8 cellular contexts compared by ENCODE assay signal in genomic region chr14:36320210-36321003, GRCh38. TPM values are rescaled to one million over a fixed set of nuclear protein-coding genes. Genes with fewer than 3 reads are reported as not detected.
DNase-seq lines count a peak whose midpoint lies in the region; ATAC-seq and FAIRE-seq lines count a peak whose summit lies in the region.

Gene MBIP, minus strand, starts transcription at chr14:36320637. Its CDS starts 49 bp downstream, at chr14:36320588.

- H2AK5ac ChIP-seq in mesendoderm (ENCODE audit: low read length), result no peak within 1 kb of the TSS

- H2BK5ac ChIP-seq in mesendoderm (ENCODE audit: low read length), result peak within 1 kb of the TSS; percentile 33

- no peaks in the 10 kb centered on the region for H3K9me3 ChIP-seq in endocrine pancreas (ENCODE audit: control insufficient read depth, low read length)

- no peak within 1 kb of the TSS for H2BK120ac ChIP-seq in mesendoderm (ENCODE audit: low read depth, low read length)

- peaks cover 8% of the 10 kb centered on the region for H3K79me2 ChIP-seq in mesendoderm (ENCODE audit: control insufficient read depth, insufficient read depth, low read length)

- H3K23ac ChIP-seq in mesendoderm (ENCODE audit: low read length), result no peak within 1 kb of the TSS

- H3K4me2 ChIP-seq in mesendoderm (ENCODE audit: low read length), result peak within 1 kb of the TSS; percentile 53

- H3K79me1 ChIP-seq in mesendoderm (ENCODE audit: low read length), result no peaks in the 10 kb centered on the region

- no peak within 1 kb of the TSS for H2BK15ac ChIP-seq in mesendoderm (replicated peaks; ENCODE audit: low read depth)

- peak within 1 kb of the TSS; percentile 75 for H3K18ac ChIP-seq in mesendoderm (ENCODE audit: low read length)

- H4K5ac ChIP-seq in mesendoderm (ENCODE audit: low read length), result no peak within 1 kb of the TSS

- no CpG with 5 or more reads among the region's 34 CpGs for WGBS in mesendoderm (ENCODE audit: extremely low coverage, insufficient coverage, low lambda C conversion rate)

- H3K36me3 ChIP-seq in endocrine pancreas (ENCODE audit: control insufficient read depth, insufficient read depth, low read length), result no peaks in the 10 kb centered on the region
- H3K36me3 ChIP-seq in mesendoderm (ENCODE audit: control insufficient read depth, insufficient read depth, low read length), result no peaks in the 10 kb centered on the region

- H4K8ac ChIP-seq in mesendoderm (ENCODE audit: low read depth, low read length), result peak within 1 kb of the TSS; percentile 93

- H3K9ac ChIP-seq in endocrine pancreas (ENCODE audit: control insufficient read depth, insufficient read depth, low read length) (peak within 1 kb of the TSS; percentile 68), mesendoderm (ENCODE audit: low read length) (peak within 1 kb of the TSS; percentile 90)

- H3K4ac ChIP-seq in mesendoderm (ENCODE audit: low read depth, low read length), result peak within 1 kb of the TSS; percentile 89

- DNase-seq in CMK (ENCODE audit: low read depth) (peak; percentile 79), HTR-8/SVneo (ENCODE audit: insufficient read length, low spot score) (peak; percentile 92), NOMO-1 treated with dmso at 0.1 percent for 144 hours (lab: John Stamatoyannopoulos, UW; ENCODE audit: unreplicated experiment) (peak; percentile 95), mesendoderm (peak; percentile 99)
- peak; percentile 60 to 80 (median 65) for DNase-seq in activated CD8-positive, alpha-beta memory T cell treated with anti-CD3 and anti-CD28 coated beads for 48 hours (ENCODE audit: low read depth in 2 of 3, low spot score in 2 of 3)
- DNase-seq in stimulated activated CD8-positive, alpha-beta memory T cell treated with anti-CD3 and anti-CD28 coated beads, Interleukin-15, amount 100 ng/mL, for 1 hour (ENCODE audit: low read depth), result peak; percentile 81

- H3K56ac ChIP-seq in mesendoderm (ENCODE audit: low read length), result peak within 1 kb of the TSS; percentile 93

- H3K4me3 ChIP-seq in endocrine pancreas (ENCODE audit: control insufficient read depth, insufficient read depth, low read length) (peak within 1 kb of the TSS; percentile 100), mesendoderm (ENCODE audit: low read length) (peak within 1 kb of the TSS; percentile 89)

- peak; percentile 98 for ATAC-seq in GM21367 (IDR thresholded peaks at IDR 0.05; ENCODE audit: unreplicated experiment)

- H3K27me3 ChIP-seq in endocrine pancreas (ENCODE audit: control insufficient read depth, insufficient read depth, low read length) (no peaks in the 10 kb centered on the region), mesendoderm (ENCODE audit: insufficient read depth, low read length, poor library complexity) (no peaks in the 10 kb centered on the region)

- H3K4me1 ChIP-seq in endocrine pancreas (ENCODE audit: control insufficient read depth, insufficient read depth, low read length) (peaks cover 24% of the 10 kb centered on the region), mesendoderm (ENCODE audit: control insufficient read depth, low read depth, low read length) (no peaks in the 10 kb centered on the region)

- peak within 1 kb of the TSS; percentile 53 for H3K27ac ChIP-seq in mesendoderm (ENCODE audit: low read depth, low read length)

- FAIRE-seq in HTR-8/SVneo (lab: Jason Lieb, UNC), result peak; percentile 88

RNA-seq across cellular contexts. Expression of gene MBIP, which starts in this region (rescaled TPM):
- 27.2 TPM for polyA plus RNA-seq in mesendoderm (2013, experiment 1 of 2)
- polyA plus RNA-seq in mesendoderm (2013, experiment 2 of 2), result 28.7 TPM

Comparison
In these comparisons a context has a peak if more than half of its experiments do, and no peak if none do; other contexts are left out.
1. Peak in every context shown above with its lines: DNase-seq, ATAC-seq, H3K4me3 ChIP-seq and H3K27ac ChIP-seq.